In the genomic region with DNA sequence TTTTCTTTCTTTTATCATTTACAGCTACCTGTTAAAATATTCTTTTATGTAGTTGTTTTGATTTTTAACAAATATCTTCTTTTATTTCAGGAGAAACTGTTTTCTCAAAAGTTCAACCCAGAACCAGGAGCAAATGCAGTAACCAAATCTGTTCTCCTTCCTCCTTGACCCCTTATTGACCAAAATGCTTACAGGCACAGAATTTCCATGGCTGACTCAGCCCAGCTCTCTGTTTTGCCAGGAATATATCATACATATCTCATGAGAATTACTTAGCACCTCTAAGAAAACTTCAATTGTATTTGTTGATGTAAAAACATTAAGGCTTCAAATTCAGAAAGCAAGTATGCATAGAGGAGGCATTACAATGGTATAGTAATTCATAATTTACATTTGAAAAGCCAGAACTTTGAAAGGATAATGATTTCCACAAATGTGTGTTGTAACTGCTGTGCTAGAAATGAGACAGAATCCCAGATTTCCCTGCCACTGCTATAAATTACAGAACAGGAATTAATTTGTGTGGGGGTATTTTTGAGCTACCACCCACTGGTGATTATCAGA, we compare ENCODE assay signal across 13 cellular contexts. TPM values are rescaled to one million over a fixed set of nuclear protein-coding genes. Genes with fewer than 3 reads are reported as not detected.
A peak's percentile ranks its signal among the peaks of the same experiment; 100 is the strongest.
DNase-seq lines count a peak whose midpoint lies in the region; ATAC-seq and TF ChIP-seq lines count a peak whose summit lies in the region.
"Had no signal": no experiment of that assay in that cellular context is flagged by ENCODE, and none has a peak within 500 bp of the region (broad histone marks: within the 10 kb centered on the region; RNA-seq: fewer than 3 reads in every experiment).

No MANE protein-coding gene starts in this region.

- peaks cover 42% of the 10 kb centered on the region for H3K27me3 ChIP-seq in HUES64 (ENCODE audit: insufficient read depth, low read length)

- H3K4me3 ChIP-seq in HUES64 (ENCODE audit: low read length) = peak overlapping the region; percentile 26; the same call in 1 of the 2 replicates

- peak overlapping the region; percentile 84 for H3K4me3 Mint-ChIP-seq in dendritic cell treated with granulocyte-macrophage colony-stimulating factor and Interleukin-4, amounts not matched to agents 40 ng/mL and 50 ng/mL, for 4 days
- peak overlapping the region; percentile 51 for H3K4me3 Mint-ChIP-seq in mesothelial cell of epicardium

- H3K36me3 Mint-ChIP-seq in dendritic cell treated with granulocyte-macrophage colony-stimulating factor and Interleukin-4, amounts not matched to agents 40 ng/mL and 50 ng/mL, for 4 days (ENCODE audit: low read depth) = peaks cover 25% of the 10 kb centered on the region
- H3K36me3 Mint-ChIP-seq in mesothelial cell of epicardium = no peaks in the 10 kb centered on the region

- H3K4me1 Mint-ChIP-seq in dendritic cell treated with granulocyte-macrophage colony-stimulating factor and Interleukin-4, amounts not matched to agents 40 ng/mL and 50 ng/mL, for 4 days (ENCODE audit: low read depth) = peaks cover 40% of the 10 kb centered on the region
- peaks cover 14% of the 10 kb centered on the region for H3K4me1 Mint-ChIP-seq in mesothelial cell of epicardium

- no peaks in the 10 kb centered on the region for H3K27me3 Mint-ChIP-seq in dendritic cell treated with granulocyte-macrophage colony-stimulating factor and Interleukin-4, amounts not matched to agents 40 ng/mL and 50 ng/mL, for 4 days
- peaks cover 18% of the 10 kb centered on the region for H3K27me3 Mint-ChIP-seq in mesothelial cell of epicardium (ENCODE audit: low read depth)

- no peaks in the 10 kb centered on the region for H3K9me3 ChIP-seq in HUES64 (ENCODE audit: insufficient read depth, low read depth, low read length)

- H3K27ac Mint-ChIP-seq in dendritic cell treated with granulocyte-macrophage colony-stimulating factor and Interleukin-4, amounts not matched to agents 40 ng/mL and 50 ng/mL, for 4 days = peak overlapping the region; percentile 94
- H3K27ac Mint-ChIP-seq in mesothelial cell of epicardium = no peak overlapping the region
- H3K27ac Mint-ChIP-seq: activated T-helper 2 cell treated with anti-CD3 and anti-CD28 coated beads, Interferon-gamma antibody, Interleukin-2, Interleukin-4, amounts not matched to agents 10 μg/mL and 5 μg/mL and 100 μg/mL, durations not matched to agents 14 hours and 24 hours and 36 hours had no signal

- ATAC-seq in HG03097 (IDR thresholded peaks at IDR 0.05; ENCODE audit: low FRiP score, unreplicated experiment) (no peak), GM21367 (IDR thresholded peaks at IDR 0.05; ENCODE audit: unreplicated experiment) (no peak)

- DNase-seq in AG08396 (ENCODE audit: low spot score) (peak; percentile 43), mesothelial cell of epicardium (ENCODE audit: low spot score in 2 of 2, unreplicated experiment in 2 of 2) (no peak), NCI-H1092 treated with DMSO at 0.1 percent for 48 hours (lab: John Stamatoyannopoulos, UW) (no peak)
- no peak for DNase-seq in activated CD8-positive, alpha-beta memory T cell treated with anti-CD3 and anti-CD28 coated beads for 24 hours
- DNase-seq: H7; Karpas-422; Right ventricle myocardium superior; stimulated activated CD4-positive, alpha-beta T cell treated with anti-CD3 and anti-CD28 coated beads, Interleukin-12 subunit alpha, Interleukin-12 subunit beta, amount 100 ng/mL, for 4 hours had no signal

- no peak overlapping the region for H3K9ac ChIP-seq in HUES64 (ENCODE audit: low read depth, low read length)

- no peaks in the 10 kb centered on the region for H3K36me3 ChIP-seq in HUES64 (ENCODE audit: insufficient read depth, low read length)

- intact Hi-C loops in dendritic cell treated with granulocyte-macrophage colony-stimulating factor and Interleukin-4, amounts not matched to agents 40 ng/mL and 50 ng/mL, for 4 days (cut with micrococcal nuclease) = loop anchor here (2.0 kb wide), 1 partner anchor 15 kb away; no protein-coding TSS in a partner anchor

- no peaks in the 10 kb centered on the region for H3K9me3 Mint-ChIP-seq in dendritic cell treated with granulocyte-macrophage colony-stimulating factor and Interleukin-4, amounts not matched to agents 40 ng/mL and 50 ng/mL, for 4 days
- H3K9me3 Mint-ChIP-seq in mesothelial cell of epicardium = no peaks in the 10 kb centered on the region
- H3K9me3 Mint-ChIP-seq: activated T-helper 2 cell treated with anti-CD3 and anti-CD28 coated beads, Interferon-gamma antibody, Interleukin-2, Interleukin-4, amounts not matched to agents 10 μg/mL and 5 μg/mL and 100 μg/mL, durations not matched to agents 14 hours and 24 hours and 36 hours had no signal

- TF ChIP-seq CTCF in mesothelial cell of epicardium (IDR thresholded peaks at IDR 0.05; ENCODE audit: unreplicated experiment) = no peak

- H3K27ac ChIP-seq in HUES64 (ENCODE audit: low read depth, low read length) = peak overlapping the region; percentile 68; the same call in 1 of the 2 replicates

- H3K4me1 ChIP-seq in HUES64 (ENCODE audit: insufficient read depth, low read length) = peaks cover 47% of the 10 kb centered on the region

RNA-seq across cellular contexts. Expression of gene GSAP, which starts 2.2 kb away (rescaled TPM):
- 0.60 TPM for polyA plus RNA-seq in HUES64 (2013, experiment 1 of 2)
- polyA plus RNA-seq in HUES64 (2013, experiment 2 of 2) = 0.63 TPM
- 18.4 to 19.8 TPM (median 19.6 TPM) in 3 replicates for total RNA-seq in mesothelial cell of epicardium
